29 cellular contexts compared by ENCODE assay signal in the genomic region with DNA sequence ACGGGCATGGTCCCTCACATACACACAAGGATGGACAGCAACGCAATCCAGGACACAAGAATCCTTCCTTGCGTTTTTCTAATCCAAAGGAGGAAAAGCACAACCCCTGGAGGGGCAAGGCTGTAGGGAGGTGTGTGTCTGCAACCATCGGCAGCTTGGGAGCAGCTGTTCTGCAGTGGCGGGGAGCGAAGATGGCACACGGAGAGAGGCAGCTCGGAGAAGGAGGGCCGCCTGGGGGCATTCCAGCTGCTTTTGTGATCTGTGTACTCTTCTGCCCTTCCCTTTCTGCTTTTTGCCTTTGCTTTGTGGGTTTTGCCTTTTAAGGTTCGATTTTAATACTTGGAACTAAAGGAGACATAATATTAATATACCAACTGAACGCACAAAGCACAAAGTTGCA.
DNase-seq lines count a peak whose midpoint lies in the region; ATAC-seq, FAIRE-seq and TF ChIP-seq lines count a peak whose summit lies in the region.
"Had no signal": no experiment of that assay in that cellular context is flagged by ENCODE, and none has a peak within 500 bp of the region (broad histone marks: within the 10 kb centered on the region; RNA-seq: fewer than 3 reads in every experiment).

No MANE protein-coding gene starts in this region.

- H3K4me1 ChIP-seq in SJCRH30: peaks cover 20% of the 10 kb centered on the region
- H3K4me1 ChIP-seq in hepatocyte (ENCODE audit: insufficient read depth): peaks cover 36% of the 10 kb centered on the region
- H3K4me1 ChIP-seq in spleen: peaks cover 0 to 13% (median 8%) of the 10 kb centered on the region in 6 donors

- CTCF ChIA-PET in HEK293T (lab: Yijun Ruan, JAX): interaction anchor here (0.7 kb wide), 1 partner anchor 118 kb away, joined by 3 read pairs; no protein-coding TSS in a partner anchor

- DNase-seq in HTR-8/SVneo (ENCODE audit: insufficient read length, low spot score) (no peak), SJCRH30 (peak; percentile 64 to 68), hepatocyte (ENCODE audit: low spot score) (no peak), HEK293T (ENCODE audit: extremely low spot score) (no peak), spleen (no peak)
- no peak for DNase-seq in activated naive CD4-positive, alpha-beta T cell treated with anti-CD3 and anti-CD28 coated beads, Interleukin-2, amount 50 U/mL, for 72 hours (ENCODE audit: low spot score in 2 of 2)
- DNase-seq: 8988T; ACHN; BE2C; C1 segment of cervical spinal cord; CD4-positive, alpha-beta memory T cell; CD4-positive, CD25-positive, alpha-beta regulatory T cell; CD8-positive, alpha-beta memory T cell; COR-L47; DMS 273 treated with DMSO at 0.1 percent for 48 hours; DMS153; DMS53; DMS79; DND-41; EL; GDM1 had no signal

- POLR2A ChIA-PET in HEK293T (lab: Yijun Ruan, JAX): no interaction called here

- H4K20me1 ChIP-seq in hepatocyte (ENCODE audit: insufficient read depth, poor library complexity, severe bottlenecking): no peaks in the 10 kb centered on the region
- H4K20me1 ChIP-seq: BLaER1 had no signal

- H3K9me3 Mint-ChIP-seq in activated naive CD4-positive, alpha-beta T cell treated with anti-CD3 and anti-CD28 coated beads, Interleukin-2, amount 50 U/mL, for 72 hours: peaks cover 0 to 6% of the 10 kb centered on the region in 2 donors

- TF ChIP-seq POLR2A in spleen (IDR thresholded peaks at IDR 0.05): no peak

- ATAC-seq in HG03159 (IDR thresholded peaks at IDR 0.05; ENCODE audit: unreplicated experiment): no peak
- ATAC-seq in activated naive CD4-positive, alpha-beta T cell treated with anti-CD3 and anti-CD28 coated beads, Interleukin-2, amount 50 U/mL, for 72 hours: no peak
- ATAC-seq: GM12878 had no signal

- peak; percentile 68 for FAIRE-seq in HTR-8/SVneo (lab: Jason Lieb, UNC)
- FAIRE-seq: A204.1, GM12878, GM12892, GM18507 had no signal

- H3K4me3 ChIP-seq in SJCRH30: no peak overlapping the region
- no peak overlapping the region for H3K4me3 ChIP-seq in hepatocyte
- no peak overlapping the region for H3K4me3 ChIP-seq in spleen
- H3K4me3 ChIP-seq: BLaER1, GM12878 had no signal

- intact Hi-C loops in spleen (cut with DNase I; ENCODE audit: low total_unique reads): no loop called here

- peaks cover 12 to 13% of the 10 kb centered on the region in 2 donors for H3K36me3 Mint-ChIP-seq in activated naive CD4-positive, alpha-beta T cell treated with anti-CD3 and anti-CD28 coated beads, Interleukin-2, amount 50 U/mL, for 72 hours

- H3K36me3 ChIP-seq in SJCRH30 (no peaks in the 10 kb centered on the region), hepatocyte (replicated peaks; ENCODE audit: insufficient read depth, low read depth) (no peaks in the 10 kb centered on the region), spleen (peaks cover 0 to 46% (median 3%) of the 10 kb centered on the region in 6 donors)
- H3K36me3 ChIP-seq: BE2C had no signal

- TF ChIP-seq CTCF in VCaP (conservative IDR thresholded peaks at IDR 0.05): no peak
- TF ChIP-seq CTCF in hepatocyte (IDR thresholded peaks at IDR 0.05; ENCODE audit: poor library complexity): no peak
- no peak for TF ChIP-seq CTCF in spleen (IDR thresholded peaks at IDR 0.05 in 8 of 11, conservative IDR thresholded peaks at IDR 0.05 in 3 of 11)

- H3K4me2 ChIP-seq in hepatocyte: no peak overlapping the region
- H3K4me2 ChIP-seq: BLaER1 had no signal

- WGBS in hepatocyte (ENCODE audit: low lambda C conversion rate, missing lambda C conversion rate): 75% methylated on average over 11 of the region's 11 CpGs
- WGBS in spleen, 5 donors: 91 to 94% (median 92%) methylated on average over 10 to 11 of the region's 11 CpGs

- no peak overlapping the region for H2AFZ ChIP-seq in hepatocyte

- H3K9me3 ChIP-seq in SJCRH30 (replicated peaks): peaks cover 10% of the 10 kb centered on the region
- H3K9me3 ChIP-seq in hepatocyte (ENCODE audit: low read depth): peaks cover 16% of the 10 kb centered on the region
- H3K9me3 ChIP-seq in spleen: peaks cover 2 to 18% (median 15%) of the 10 kb centered on the region in 8 donors
- H3K9me3 ChIP-seq: BE2C had no signal

- no peaks in the 10 kb centered on the region for H3K9me2 ChIP-seq in hepatocyte (replicated peaks; ENCODE audit: insufficient read depth)

- no peaks in the 10 kb centered on the region for H3K79me2 ChIP-seq in hepatocyte

- H3K27ac Mint-ChIP-seq in activated naive CD4-positive, alpha-beta T cell treated with anti-CD3 and anti-CD28 coated beads, Interleukin-2, amount 50 U/mL, for 72 hours: no peak overlapping the region
- H3K27ac Mint-ChIP-seq: CD14-positive monocyte; CD4-positive, alpha-beta memory T cell; CD4-positive, CD25-positive, alpha-beta regulatory T cell; CD8-positive, alpha-beta memory T cell had no signal

- H3K27me3 ChIP-seq in SJCRH30 (no peaks in the 10 kb centered on the region), hepatocyte (no peaks in the 10 kb centered on the region), spleen (replicated peaks in 1 of 7) (no peaks in the 10 kb centered on the region)
- H3K27me3 ChIP-seq: BE2C, BLaER1 had no signal

- H3K27ac ChIP-seq in SJCRH30 (no peak overlapping the region), VCaP (peak overlapping the region; percentile 59), hepatocyte (peak overlapping the region; percentile 84), spleen (no peak overlapping the region)
- H3K27ac ChIP-seq: BLaER1 had no signal

TF ChIP-seq in HEK293T, 16 proteins besides CTCF, POLR2A, EP300 and RAD21:
- TF ChIP-seq TARDBP (IDR thresholded peaks at IDR 0.05) (no peak), FOXK2 (IDR thresholded peaks at IDR 0.05) (no peak), NFRKB (IDR thresholded peaks at IDR 0.05) (no peak), L3MBTL2 (conservative IDR thresholded peaks at IDR 0.05) (no peak)

Comparison
In these comparisons a context has a peak if more than half of its experiments do, and no peak if none do; other contexts are left out.
1. DNase-seq: peak in SJCRH30 (2 of 2); none in HTR-8/SVneo (single experiment), hepatocyte (single experiment), HEK293T (single experiment), activated naive CD4-positive, alpha-beta T cell treated with anti-CD3 and anti-CD28 coated beads, Interleukin-2, amount 50 U/mL, for 72 hours (0 of 2) and spleen (single experiment).
2. H3K27ac ChIP-seq: peak in VCaP (single experiment) and hepatocyte (single experiment); none in SJCRH30 (single experiment) and spleen (0 of 8).